Comparison of ENCODE assay signal across 34 cellular contexts in the genomic region with DNA sequence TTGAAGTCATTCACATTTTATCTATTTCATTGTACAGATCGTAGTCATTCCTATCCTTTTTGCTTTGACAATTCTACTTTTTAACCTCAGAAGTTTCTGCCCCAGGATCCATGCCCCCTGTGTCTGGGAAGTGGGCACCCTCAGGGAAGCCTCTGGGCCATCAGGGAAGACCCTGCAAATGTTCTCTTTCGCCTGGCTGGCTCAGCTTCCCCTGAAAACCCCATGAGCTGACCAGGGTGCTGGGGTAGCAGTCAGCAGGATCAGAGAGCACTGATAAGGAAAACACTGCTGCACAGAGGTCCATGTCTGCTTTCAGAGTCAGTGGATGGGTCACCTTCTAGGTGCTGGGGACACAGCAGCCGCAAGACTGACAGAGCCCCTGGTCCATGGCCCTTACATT. TPM values are rescaled to one million over a fixed set of nuclear protein-coding genes. Genes with fewer than 3 reads are reported as not detected.
DNase-seq lines count a peak whose midpoint lies in the region; TF ChIP-seq lines count a peak whose summit lies in the region.
"Had no signal": no experiment of that assay in that cellular context is flagged by ENCODE, and none has a peak within 500 bp of the region (broad histone marks: within the 10 kb centered on the region; RNA-seq: fewer than 3 reads in every experiment).

No MANE protein-coding gene starts in this region.

- no peaks in the 10 kb centered on the region for H3K9me3 ChIP-seq in esophagus muscularis mucosa
- H3K9me3 ChIP-seq: A549, BE2C, BLaER1, Caco-2 had no signal

- H3K36me3 ChIP-seq in esophagus muscularis mucosa = no peaks in the 10 kb centered on the region
- H3K36me3 ChIP-seq: BE2C; BLaER1; BLaER1 treated with 17β-estradiol and CSF1 and Interleukin-3, amounts not matched to agents 10 nM and 100 nM had no signal

- no peak for DNase-seq in activated naive CD4-positive, alpha-beta T cell treated with Interleukin-2 at 50 U/mL for 16 hours
- peak; percentile 55 for DNase-seq in esophagus muscularis mucosa (ENCODE audit: extremely low spot score)
- no peak for DNase-seq in progenitor cell of endocrine pancreas (ENCODE audit: low spot score, unreplicated experiment)
- no peak for DNase-seq in NCI-H1092 (lab: John Stamatoyannopoulos, UW)
- DNase-seq: 8988T; ACHN; AML-193; BE2C; C1 segment of cervical spinal cord; Caco-2; Calu3; CD4-positive, alpha-beta memory T cell; CD4-positive, alpha-beta T cell; CD4-positive, CD25-positive, alpha-beta regulatory T cell; CD8-positive, alpha-beta memory T cell; CD8-positive, alpha-beta T cell; COR-L47; DMS 273 treated with DMSO at 0.1 percent for 48 hours; DMS153; DMS53; DMS79; DMS79 treated with DMSO at 0.1 percent for 48 hours; DND-41; EL had no signal

- no peaks in the 10 kb centered on the region for H3K36me3 Mint-ChIP-seq in activated naive CD4-positive, alpha-beta T cell treated with anti-CD3 and anti-CD28 coated beads, Interleukin-2, amount 50 U/mL, for 24 hours
- no peaks in the 10 kb centered on the region for H3K36me3 Mint-ChIP-seq in progenitor cell of endocrine pancreas (ENCODE audit: insufficient read depth)
- H3K36me3 Mint-ChIP-seq: CD14-positive monocyte; CD4-positive, alpha-beta memory T cell; CD4-positive, CD25-positive, alpha-beta regulatory T cell; CD8-positive, alpha-beta memory T cell; CD8-positive, alpha-beta T cell had no signal

- H3K27ac Mint-ChIP-seq in activated naive CD4-positive, alpha-beta T cell treated with anti-CD3 and anti-CD28 coated beads, Interleukin-2, amount 50 U/mL, for 24 hours = peak overlapping the region; percentile 19
- H3K27ac Mint-ChIP-seq in progenitor cell of endocrine pancreas = no peak overlapping the region
- H3K27ac Mint-ChIP-seq: B cell; CD14-positive monocyte; CD4-positive, alpha-beta memory T cell; CD4-positive, alpha-beta T cell; CD4-positive, CD25-positive, alpha-beta regulatory T cell; CD8-positive, alpha-beta memory T cell; CD8-positive, alpha-beta T cell had no signal

- peaks cover 25% of the 10 kb centered on the region for H3K27me3 Mint-ChIP-seq in activated naive CD4-positive, alpha-beta T cell treated with anti-CD3 and anti-CD28 coated beads, Interleukin-2, amount 50 U/mL, for 24 hours
- peaks cover 17% of the 10 kb centered on the region for H3K27me3 Mint-ChIP-seq in progenitor cell of endocrine pancreas

- no peaks in the 10 kb centered on the region for H3K9me3 Mint-ChIP-seq in activated naive CD4-positive, alpha-beta T cell treated with anti-CD3 and anti-CD28 coated beads, Interleukin-2, amount 50 U/mL, for 24 hours
- H3K9me3 Mint-ChIP-seq in progenitor cell of endocrine pancreas (ENCODE audit: low read depth) = no peaks in the 10 kb centered on the region
- H3K9me3 Mint-ChIP-seq: CD4-positive, alpha-beta T cell; CD8-positive, alpha-beta T cell had no signal

- TF ChIP-seq CTCF in esophagus muscularis mucosa (IDR thresholded peaks at IDR 0.05) (no peak), progenitor cell of endocrine pancreas (IDR thresholded peaks at IDR 0.05; ENCODE audit: unreplicated experiment) (no peak)

- no peaks in the 10 kb centered on the region for H3K4me1 ChIP-seq in esophagus muscularis mucosa
- H3K4me1 ChIP-seq: A549, BE2C, Caco-2 had no signal

- no peaks in the 10 kb centered on the region for H3K4me1 Mint-ChIP-seq in activated naive CD4-positive, alpha-beta T cell treated with anti-CD3 and anti-CD28 coated beads, Interleukin-2, amount 50 U/mL, for 24 hours
- H3K4me1 Mint-ChIP-seq in progenitor cell of endocrine pancreas (ENCODE audit: low read depth) = no peaks in the 10 kb centered on the region
- H3K4me1 Mint-ChIP-seq: B cell; CD14-positive monocyte; CD4-positive, alpha-beta memory T cell; CD4-positive, CD25-positive, alpha-beta regulatory T cell; CD8-positive, alpha-beta memory T cell had no signal

- TF ChIP-seq EP300 in Ishikawa (IDR thresholded peaks at IDR 0.05; ENCODE audit: borderline replicate concordance) (no peak), esophagus muscularis mucosa (IDR thresholded peaks at IDR 0.05) (no peak)

- TF ChIP-seq RAD21 in Ishikawa (IDR thresholded peaks at IDR 0.05; ENCODE audit: low read depth) = no peak

- H3K4me3 ChIP-seq in esophagus muscularis mucosa = no peak overlapping the region
- H3K4me3 ChIP-seq: A549; BLaER1; BLaER1 treated with 17β-estradiol and CSF1 and Interleukin-3, amounts not matched to agents 10 nM and 100 nM had no signal

- 74% methylated on average over 3 of the region's 3 CpGs for WGBS in esophagus muscularis mucosa

- intact Hi-C loops in esophagus muscularis mucosa (cut with DNase I) = no loop called here

- no peak overlapping the region for H3K27ac ChIP-seq in esophagus muscularis mucosa (replicated peaks in 1 of 4)
- H3K27ac ChIP-seq: 22Rv1; A549; BLaER1; BLaER1 treated with 17β-estradiol and CSF1 and Interleukin-3, amounts not matched to agents 10 nM and 100 nM; C4-2B had no signal

- H3K4me3 Mint-ChIP-seq in activated naive CD4-positive, alpha-beta T cell treated with anti-CD3 and anti-CD28 coated beads, Interleukin-2, amount 50 U/mL, for 24 hours = no peak overlapping the region
- H3K4me3 Mint-ChIP-seq in progenitor cell of endocrine pancreas (ENCODE audit: low read depth) = no peak overlapping the region
- H3K4me3 Mint-ChIP-seq: B cell; CD14-positive monocyte; CD4-positive, alpha-beta memory T cell; CD4-positive, alpha-beta T cell; CD4-positive, CD25-positive, alpha-beta regulatory T cell; CD8-positive, alpha-beta memory T cell; CD8-positive, alpha-beta T cell had no signal

- TF ChIP-seq POLR2A in esophagus muscularis mucosa (IDR thresholded peaks at IDR 0.05; ENCODE audit: low read depth) = no peak

- peaks cover 0 to 32% (median 0%) of the 10 kb centered on the region in 4 donors for H3K27me3 ChIP-seq in esophagus muscularis mucosa
- H3K27me3 ChIP-seq: BLaER1; BLaER1 treated with 17β-estradiol and CSF1 and Interleukin-3, amounts not matched to agents 10 nM and 100 nM had no signal

TF ChIP-seq in Ishikawa, 13 proteins besides CTCF, POLR2A, EP300 and RAD21:
- TF ChIP-seq, protein P1, sequence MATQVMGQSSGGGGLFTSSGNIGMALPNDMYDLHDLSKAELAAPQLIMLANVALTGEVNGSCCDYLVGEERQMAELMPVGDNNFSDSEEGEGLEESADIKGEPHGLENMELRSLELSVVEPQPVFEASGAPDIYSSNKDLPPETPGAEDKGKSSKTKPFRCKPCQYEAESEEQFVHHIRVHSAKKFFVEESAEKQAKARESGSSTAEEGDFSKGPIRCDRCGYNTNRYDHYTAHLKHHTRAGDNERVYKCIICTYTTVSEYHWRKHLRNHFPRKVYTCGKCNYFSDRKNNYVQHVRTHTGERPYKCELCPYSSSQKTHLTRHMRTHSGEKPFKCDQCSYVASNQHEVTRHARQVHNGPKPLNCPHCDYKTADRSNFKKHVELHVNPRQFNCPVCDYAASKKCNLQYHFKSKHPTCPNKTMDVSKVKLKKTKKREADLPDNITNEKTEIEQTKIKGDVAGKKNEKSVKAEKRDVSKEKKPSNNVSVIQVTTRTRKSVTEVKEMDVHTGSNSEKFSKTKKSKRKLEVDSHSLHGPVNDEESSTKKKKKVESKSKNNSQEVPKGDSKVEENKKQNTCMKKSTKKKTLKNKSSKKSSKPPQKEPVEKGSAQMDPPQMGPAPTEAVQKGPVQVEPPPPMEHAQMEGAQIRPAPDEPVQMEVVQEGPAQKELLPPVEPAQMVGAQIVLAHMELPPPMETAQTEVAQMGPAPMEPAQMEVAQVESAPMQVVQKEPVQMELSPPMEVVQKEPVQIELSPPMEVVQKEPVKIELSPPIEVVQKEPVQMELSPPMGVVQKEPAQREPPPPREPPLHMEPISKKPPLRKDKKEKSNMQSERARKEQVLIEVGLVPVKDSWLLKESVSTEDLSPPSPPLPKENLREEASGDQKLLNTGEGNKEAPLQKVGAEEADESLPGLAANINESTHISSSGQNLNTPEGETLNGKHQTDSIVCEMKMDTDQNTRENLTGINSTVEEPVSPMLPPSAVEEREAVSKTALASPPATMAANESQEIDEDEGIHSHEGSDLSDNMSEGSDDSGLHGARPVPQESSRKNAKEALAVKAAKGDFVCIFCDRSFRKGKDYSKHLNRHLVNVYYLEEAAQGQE (IDR thresholded peaks at IDR 0.05; ENCODE audit: low read depth) = peak; percentile 53
- no peak for TF ChIP-seq TEAD4 (IDR thresholded peaks at IDR 0.05)
TF ChIP-seq in Ishikawa: peak in this region for 1.

RNA-seq across cellular contexts. Expression of a gene that starts 23.8 kb away (rescaled TPM):
- total RNA-seq in esophagus muscularis mucosa (under 1 TPM; 0.17 to 0.63 (median 0.43) TPM), progenitor cell of endocrine pancreas (not detected in 2 replicates)
- total RNA-seq: A172 had no signal

RNA-seq across cellular contexts. Expression of a gene that starts 57.6 kb away (rescaled TPM):
- total RNA-seq in esophagus muscularis mucosa (1 to 10 TPM in 3 of 4 donors, not detected in 1; 1.2 to 3.1 (median 2.7) TPM), progenitor cell of endocrine pancreas (not detected in 2 replicates)
- total RNA-seq: A172 had no signal
